Comparison of ENCODE assay signal across 8 cellular contexts in genomic region chr17:81484195-81484979, GRCh38. TPM values are rescaled to one million over a fixed set of nuclear protein-coding genes. Genes with fewer than 3 reads are reported as not detected.
DNase-seq lines count a peak whose midpoint lies in the region; ATAC-seq and TF ChIP-seq lines count a peak whose summit lies in the region.

No MANE protein-coding gene starts in this region.

- POLR2A ChIA-PET in CD8-positive, alpha-beta T cell (lab: Charles Lee): interaction anchor here (1.2 to 1.9 kb wide), 5 partner anchors 26 to 245 kb away, joined by 3 to 6 read pairs (median 4); partner anchors contain the start of genes ACTG1, NDUFAF8, SLC38A10 and TEPSIN

- H3K4me2 ChIP-seq in KMS-11: peak overlapping the region; percentile 98

- H3K9me3 ChIP-seq in CD8-positive, alpha-beta T cell (ENCODE audit: low read length): no peaks in the 10 kb centered on the region

- peaks cover 36% of the 10 kb centered on the region for H3K4me1 ChIP-seq in CD8-positive, alpha-beta T cell (ENCODE audit: insufficient read depth, low read length)
- H3K4me1 ChIP-seq in KMS-11 (ENCODE audit: low read depth, poor library complexity, severe bottlenecking): peaks cover 6% of the 10 kb centered on the region

- peaks cover 24% of the 10 kb centered on the region for H3K27me3 Mint-ChIP-seq in CD8-positive, alpha-beta T cell (ENCODE audit: low read depth)
- peaks cover 20% of the 10 kb centered on the region for H3K27me3 Mint-ChIP-seq in activated T-helper 17 cell treated with anti-CD3 and anti-CD28 coated beads, Interleukin-2, amount 50 U/mL, for 72 hours
- peaks cover 17% of the 10 kb centered on the region for H3K27me3 Mint-ChIP-seq in nephron progenitor cell (ENCODE audit: low read depth, poor library complexity)

- peaks cover 11% of the 10 kb centered on the region for H3K27me3 ChIP-seq in CD8-positive, alpha-beta T cell (ENCODE audit: insufficient read depth, low read length)
- peaks cover 72% of the 10 kb centered on the region for H3K27me3 ChIP-seq in KMS-11 (ENCODE audit: insufficient read depth, low read depth)

- peak overlapping the region; percentile 42; the same call in 1 of the 2 replicates for H3K9ac ChIP-seq in KMS-11

- no peaks in the 10 kb centered on the region for H4K20me1 ChIP-seq in KMS-11 (ENCODE audit: insufficient read depth)

- H3K4me1 Mint-ChIP-seq in CD8-positive, alpha-beta T cell (ENCODE audit: low read depth): peaks cover 16% of the 10 kb centered on the region
- H3K4me1 Mint-ChIP-seq in activated T-helper 17 cell treated with anti-CD3 and anti-CD28 coated beads, Interleukin-2, amount 50 U/mL, for 72 hours: peaks cover 5% of the 10 kb centered on the region
- peaks cover 52% of the 10 kb centered on the region for H3K4me1 Mint-ChIP-seq in nephron progenitor cell

- H3K9me3 Mint-ChIP-seq in CD8-positive, alpha-beta T cell: no peaks in the 10 kb centered on the region
- H3K9me3 Mint-ChIP-seq in activated T-helper 17 cell treated with anti-CD3 and anti-CD28 coated beads, Interleukin-2, amount 50 U/mL, for 72 hours: no peaks in the 10 kb centered on the region
- peaks cover 3% of the 10 kb centered on the region for H3K9me3 Mint-ChIP-seq in nephron progenitor cell

- intact Hi-C loops in CD8-positive, alpha-beta T cell (cut with DNase I, micrococcal nuclease): loop anchor here (1.0 to 10.0 kb wide), 11 partner anchors 68 to 500 kb away; partner anchors contain the start of genes BAHCC1 (in 1 of the 2), BAIAP2 (in 1 of the 2), FAAP100 (in 1 of the 2) and NDUFAF8 (in 1 of the 2)

- peak overlapping the region; percentile 99 for H2AFZ ChIP-seq in KMS-11 (ENCODE audit: low read depth)

- no peaks in the 10 kb centered on the region for H3K36me3 ChIP-seq in CD8-positive, alpha-beta T cell (ENCODE audit: insufficient read depth, low read length)
- H3K36me3 ChIP-seq in KMS-11 (ENCODE audit: insufficient read depth): no peaks in the 10 kb centered on the region

- peak overlapping the region; percentile 22 for H3K4me3 Mint-ChIP-seq in CD8-positive, alpha-beta T cell
- no peak overlapping the region for H3K4me3 Mint-ChIP-seq in activated T-helper 17 cell treated with anti-CD3 and anti-CD28 coated beads, Interleukin-2, amount 50 U/mL, for 72 hours
- no peak overlapping the region for H3K4me3 Mint-ChIP-seq in nephron progenitor cell

- peak; percentile 77 to 95 (median 85) for DNase-seq in CD8-positive, alpha-beta T cell
- DNase-seq in RKO (ENCODE audit: low spot score) (peak; percentile 87), fibroblast of the conjunctiva (ENCODE audit: low read depth) (peak; percentile 61), nephron progenitor cell (peak; percentile 92)
- DNase-seq in stimulated activated naive CD4-positive, alpha-beta T cell treated with Interleukin-2 at 50 U/mL for 16 hours (lab: John Stamatoyannopoulos, UW): peak; percentile 82

- H3K36me3 Mint-ChIP-seq in CD8-positive, alpha-beta T cell: no peaks in the 10 kb centered on the region
- H3K36me3 Mint-ChIP-seq in activated T-helper 17 cell treated with anti-CD3 and anti-CD28 coated beads, Interleukin-2, amount 50 U/mL, for 72 hours (ENCODE audit: low read depth): no peaks in the 10 kb centered on the region
- H3K36me3 Mint-ChIP-seq in nephron progenitor cell (ENCODE audit: low read depth): no peaks in the 10 kb centered on the region

- no peaks in the 10 kb centered on the region for H3K79me2 ChIP-seq in KMS-11 (ENCODE audit: insufficient read depth, low read depth)

- no peak overlapping the region for H3K27ac Mint-ChIP-seq in CD8-positive, alpha-beta T cell
- H3K27ac Mint-ChIP-seq in activated T-helper 17 cell treated with anti-CD3 and anti-CD28 coated beads, Interleukin-2, amount 50 U/mL, for 72 hours: no peak overlapping the region
- no peak overlapping the region for H3K27ac Mint-ChIP-seq in nephron progenitor cell

- TF ChIP-seq CTCF in CD8-positive, alpha-beta T cell (IDR thresholded peaks at IDR 0.05): peak; percentile 97
- TF ChIP-seq CTCF in KMS-11 (conservative IDR thresholded peaks at IDR 0.05; ENCODE audit: low read depth, low read length) (peak; percentile 89), nephron progenitor cell (IDR thresholded peaks at IDR 0.05) (peak; percentile 94)

- no peak overlapping the region for H3K27ac ChIP-seq in CD8-positive, alpha-beta T cell (ENCODE audit: low read depth, low read length)
- H3K27ac ChIP-seq in KMS-11: no peak overlapping the region

- ATAC-seq in CD8-positive, alpha-beta T cell: peak; percentile 75
- peak; percentile 47 for ATAC-seq in GM21367 (IDR thresholded peaks at IDR 0.05; ENCODE audit: unreplicated experiment)
- ATAC-seq in activated T-helper 17 cell treated with anti-CD3 and anti-CD28 coated beads, Interleukin-2, amount 50 U/mL, for 72 hours (replicated peaks): peak; percentile 70

- peak overlapping the region; percentile 49 for H3K4me3 ChIP-seq in CD8-positive, alpha-beta T cell (ENCODE audit: low read depth, low read length)
- no peak overlapping the region for H3K4me3 ChIP-seq in KMS-11 (IDR thresholded peaks at IDR 0.05; ENCODE audit: insufficient read depth, low read depth, low read length)

- CTCF ChIA-PET in CD8-positive, alpha-beta T cell (lab: Charles Lee): interaction anchor here (0.6 to 4.4 kb wide), 39 partner anchors 9 to 381 kb away, joined by 3 to 60 read pairs (median 4); partner anchors contain the start of genes BAHCC1, FAAP100 and SLC38A10

RNA-seq across cellular contexts. Expression of gene ACTG1, which starts 28.2 kb away (rescaled TPM):
- 1,000 to 10,000 TPM; 1,370 to 1,375 TPM for total RNA-seq in CD8-positive, alpha-beta T cell
- total RNA-seq in activated T-helper 17 cell treated with anti-CD3 and anti-CD28 coated beads, Interleukin-2, amount 50 U/mL, for 72 hours: 1,000 to 10,000 TPM; 4,457 to 7,394 TPM

RNA-seq across cellular contexts. Expression of gene FSCN2, which starts 43.8 kb away (rescaled TPM):
- under 1 TPM; 0.36 to 0.38 TPM for total RNA-seq in CD8-positive, alpha-beta T cell
- total RNA-seq in activated T-helper 17 cell treated with anti-CD3 and anti-CD28 coated beads, Interleukin-2, amount 50 U/mL, for 72 hours: under 1 TPM; 0.43 to 0.93 TPM
